ENCODE assay signal across 9 cellular contexts in the genomic region with DNA sequence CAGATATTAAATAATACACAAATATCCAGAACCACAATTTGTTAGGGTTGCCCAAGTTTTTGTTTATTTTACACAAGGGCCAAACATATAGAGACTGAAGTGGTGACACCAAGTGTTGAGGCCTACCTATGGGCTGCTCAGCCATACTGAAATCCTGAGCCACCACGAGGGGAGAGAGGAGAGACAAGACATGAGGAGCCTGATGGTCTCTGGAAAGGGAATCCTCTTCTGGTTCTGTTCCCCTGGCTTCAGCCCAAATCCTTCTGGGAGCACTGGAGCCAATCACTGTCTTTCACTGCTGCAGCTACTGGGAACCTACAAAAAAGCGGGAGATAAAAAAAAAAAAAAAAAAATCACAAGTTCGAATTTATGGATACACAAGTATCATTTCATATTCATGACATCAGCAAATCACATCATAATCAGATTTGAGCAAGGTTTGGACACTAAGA. TPM values are rescaled to one million over a fixed set of nuclear protein-coding genes. Genes with fewer than 3 reads are reported as not detected.
DNase-seq lines count a peak whose midpoint lies in the region; ATAC-seq and TF ChIP-seq lines count a peak whose summit lies in the region.
"Had no signal": no experiment of that assay in that cellular context is flagged by ENCODE, and none has a peak within 500 bp of the region (broad histone marks: within the 10 kb centered on the region; RNA-seq: fewer than 3 reads in every experiment).

No MANE protein-coding gene starts in this region.

- peak overlapping the region; percentile 64 to 93 for H4K8ac ChIP-seq in IMR-90 (ENCODE audit: low read depth in 2 of 2, low read length in 2 of 2)

- no peak for ATAC-seq in IMR-90 (ENCODE audit: low read depth)
- no peak for ATAC-seq in upper lobe of right lung
- ATAC-seq in HG02571 (IDR thresholded peaks at IDR 0.05; ENCODE audit: unreplicated experiment), result no peak

- H3K27me3 ChIP-seq in IMR-90 (ENCODE audit: control insufficient read depth, insufficient read depth, low read length) (no peaks in the 10 kb centered on the region), upper lobe of right lung (peaks cover 11% of the 10 kb centered on the region)

- peak overlapping the region; percentile 81 for H2AFZ ChIP-seq in IMR-90 (replicated peaks; ENCODE audit: low read length, poor library complexity)

- H3K4me1 ChIP-seq in IMR-90 (ENCODE audit: control insufficient read depth, insufficient read depth, low read length), result peaks cover 3% of the 10 kb centered on the region
- peaks cover 11% of the 10 kb centered on the region for H3K4me1 ChIP-seq in upper lobe of right lung

- BruUV-seq in IMR-90 (replicated peaks; lab: Mats Ljungman, UMichigan), result no TSS peak

- H3K9me1 ChIP-seq in IMR-90 (ENCODE audit: insufficient read depth, low read length), result 0 out of 2 replicates have a peak, but pooled peaks cover 3% of the 10 kb centered on the region

- TF ChIP-seq RAD21 in IMR-90 (IDR thresholded peaks at IDR 0.05; ENCODE audit: low read length), result no peak

- no peak overlapping the region for H2AK9ac ChIP-seq in IMR-90 (replicated peaks; ENCODE audit: low read depth, low read length, poor library complexity)

- H2AK5ac ChIP-seq in IMR-90 (ENCODE audit: low read depth, low read length), result peak overlapping the region; percentile 24; the same call in 1 of the 2 replicates

- TF ChIP-seq POLR2A in IMR-90 (IDR thresholded peaks at IDR 0.05; ENCODE audit: low read depth, low read length), result no peak

- H3K4me1 Mint-ChIP-seq in activated naive CD4-positive, alpha-beta T cell treated with anti-CD3 and anti-CD28 coated beads, Interleukin-2, amount 10 ng/mL, durations not matched to agents 7 days and 5 days, result peaks cover 60% of the 10 kb centered on the region

- CTCF ChIA-PET in IMR-90 (lab: Yijun Ruan, JAX), result no interaction called here
- CTCF ChIA-PET in activated naive CD4-positive, alpha-beta T cell treated with anti-CD3 and anti-CD28 coated beads, Interleukin-2, amount 10 ng/mL, durations not matched to agents 7 days and 5 days (lab: Charles Lee), result no interaction called here

- no peak overlapping the region for H3K4me2 ChIP-seq in IMR-90 (ENCODE audit: low read depth, low read length)

- peak overlapping the region; percentile 82 for H3K23ac ChIP-seq in IMR-90 (ENCODE audit: low read depth, low read length)

- peaks cover 6% of the 10 kb centered on the region for H3K36me3 Mint-ChIP-seq in activated naive CD4-positive, alpha-beta T cell treated with anti-CD3 and anti-CD28 coated beads, Interleukin-2, amount 10 ng/mL, durations not matched to agents 7 days and 5 days

- H3K9ac ChIP-seq in IMR-90 (ENCODE audit: low read depth, low read length), result no peak overlapping the region; the same call in 1 of the 2 replicates

- no peak overlapping the region for H2BK20ac ChIP-seq in IMR-90 (ENCODE audit: low read depth, low read length)

- no peak overlapping the region for H3K56ac ChIP-seq in IMR-90 (ENCODE audit: extremely low read depth, insufficient read depth, low read length)

- peak overlapping the region; percentile 8; the same call in 1 of the 2 replicates for H3K27ac ChIP-seq in IMR-90 (ENCODE audit: insufficient read depth, low read length)
- no peak overlapping the region for H3K27ac ChIP-seq in upper lobe of right lung

- H3K4ac ChIP-seq in IMR-90 (ENCODE audit: low read depth, low read length), result peak overlapping the region; percentile 65; the same call in 1 of the 2 replicates

- intact Hi-C loops in IMR-90 (cut with micrococcal nuclease) (loop anchor here (2.0 to 10.0 kb wide), 3 partner anchors 245 to 446 kb away; no protein-coding TSS in a partner anchor), upper lobe of right lung (cut with DNase I) (no loop called here)

- no peak overlapping the region for H3K27ac Mint-ChIP-seq in activated naive CD4-positive, alpha-beta T cell treated with anti-CD3 and anti-CD28 coated beads, Interleukin-2, amount 10 ng/mL, durations not matched to agents 7 days and 5 days

- H3K14ac ChIP-seq in IMR-90 (replicated peaks; ENCODE audit: low read depth, low read length), result peak overlapping the region; percentile 60

- peaks cover 0 to 3% of the 10 kb centered on the region in 2 experiments; a peak in 2 of 4 replicates for H3K79me1 ChIP-seq in IMR-90 (ENCODE audit: low read depth in 1 of 2, low read length in 2 of 2)

- H3K9me3 Mint-ChIP-seq in activated naive CD4-positive, alpha-beta T cell treated with anti-CD3 and anti-CD28 coated beads, Interleukin-2, amount 10 ng/mL, durations not matched to agents 7 days and 5 days, result no peaks in the 10 kb centered on the region

- no peak overlapping the region for H3K4me3 Mint-ChIP-seq in activated naive CD4-positive, alpha-beta T cell treated with anti-CD3 and anti-CD28 coated beads, Interleukin-2, amount 10 ng/mL, durations not matched to agents 7 days and 5 days

- WGBS in IMR-90 (ENCODE audit: extremely low coverage in 2 of 2, insufficient read length in 1 of 2), 2 experiments, result no CpG with 5 or more reads among the region's 3 CpGs

- DNase-seq in AG10803 (ENCODE audit: low read depth) (peak; percentile 64), IMR-90 (peak; percentile 54), astrocyte of the spinal cord (ENCODE audit: low read depth, low spot score) (peak; percentile 50), myocyte (ENCODE audit: low read depth) (peak; percentile 25), upper lobe of right lung (no peak)
- no peak for DNase-seq in activated naive CD4-positive, alpha-beta T cell treated with anti-CD3 and anti-CD28 coated beads, Interleukin-2, amount 10 ng/mL, durations not matched to agents 7 days and 5 days
- no peak for DNase-seq in NK-92 treated with Interleukin-12 subunit alpha and Interleukin-12 subunit beta, amount 100 ng/mL, for 24 hours (lab: John Stamatoyannopoulos, UW)
- DNase-seq: H7 had no signal

- dilution Hi-C loops in IMR-90 (cut with HindIII; ENCODE audit: low sequenced_read_pairs, unreplicated experiment), result no loop called here

- H4K20me1 ChIP-seq in IMR-90 (ENCODE audit: insufficient read depth, low read length), result no peaks in the 10 kb centered on the region

- H2BK15ac ChIP-seq in IMR-90 (ENCODE audit: low read depth, low read length), result peak overlapping the region; percentile 77; the same call in 2 of the 3 replicates

- POLR2A ChIA-PET in IMR-90 (lab: Charles Lee; ENCODE audit: unreplicated experiment), result interaction anchor here (0.6 kb wide), 1 partner anchor 219 kb away, joined by 4 read pairs; no protein-coding TSS in a partner anchor

- peak overlapping the region; percentile 61; the same call in 1 of the 2 replicates for H2BK120ac ChIP-seq in IMR-90 (ENCODE audit: low read depth, low read length)

- in situ Hi-C loops in IMR-90 (cut with MboI; ENCODE audit: low sequenced_read_pairs) (loop anchor here (25.0 kb wide), 3 partner anchors 789 to 1089 kb away; a partner anchor contains a TSS), astrocyte of the spinal cord (cut with HindIII; ENCODE audit: low sequenced_read_pairs) (no loop called here)

- peak overlapping the region; percentile 58; the same call in 1 of the 2 replicates for H3K18ac ChIP-seq in IMR-90 (ENCODE audit: low read depth, low read length)

- H2BK5ac ChIP-seq in IMR-90 (ENCODE audit: low read depth, low read length, poor library complexity, severe bottlenecking), result peak overlapping the region; percentile 93

- peaks cover 79% of the 10 kb centered on the region for H3K27me3 Mint-ChIP-seq in activated naive CD4-positive, alpha-beta T cell treated with anti-CD3 and anti-CD28 coated beads, Interleukin-2, amount 10 ng/mL, durations not matched to agents 7 days and 5 days

- H3K4me3 ChIP-seq in AG10803 (ENCODE audit: low read length) (no peak overlapping the region), IMR-90 (ENCODE audit: insufficient read depth, low read depth, low read length) (no peak overlapping the region), astrocyte of the spinal cord (ENCODE audit: low read depth, low read length) (no peak overlapping the region), upper lobe of right lung (no peak overlapping the region)

- H3K9me3 ChIP-seq in IMR-90 (ENCODE audit: control insufficient read depth, insufficient read depth, low read length) (no peaks in the 10 kb centered on the region), upper lobe of right lung (no peaks in the 10 kb centered on the region)

- TF ChIP-seq CTCF in AG10803 (conservative IDR thresholded peaks at IDR 0.05; ENCODE audit: low read length) (no peak), IMR-90 (conservative IDR thresholded peaks at IDR 0.05; ENCODE audit: low read depth, low read length) (no peak), astrocyte of the spinal cord (IDR thresholded peaks at IDR 0.05; ENCODE audit: low read depth, low read length) (no peak), upper lobe of right lung (IDR thresholded peaks at IDR 0.05) (no peak)

- H4K5ac ChIP-seq in IMR-90 (ENCODE audit: low read depth, low read length), result peak overlapping the region; percentile 61

- H3K36me3 ChIP-seq in IMR-90 (ENCODE audit: control insufficient read depth, insufficient read depth, low read length) (no peaks in the 10 kb centered on the region), upper lobe of right lung (no peaks in the 10 kb centered on the region)

- H4K91ac ChIP-seq in IMR-90 (ENCODE audit: insufficient read depth, low read depth, low read length), result peak overlapping the region; percentile 67

TF ChIP-seq in IMR-90, 13 proteins besides CTCF, POLR2A, EP300 and RAD21:
- no peak for TF ChIP-seq RFX5 (IDR thresholded peaks at IDR 0.05; ENCODE audit: low read depth, low read length)

RNA-seq across cellular contexts. Expression of a gene that starts 1.9 kb away (rescaled TPM):
- total RNA-seq in IMR-90 (2012; rRNA removed) (0.56 and 0.72 TPM in 2 replicates), myocyte (0.26 and 0.37 TPM in 2 replicates), upper lobe of right lung (0.69 TPM)
- polyA plus RNA-seq in IMR-90 (2012; rRNA removed), result 0.24 and 0.36 TPM in 2 replicates
- 0.16 and 0.42 TPM in 2 replicates for polyA plus RNA-seq in IMR-90 (2012; cell fraction: cytosol; rRNA removed)
- 0.36 and 2.0 TPM in 2 replicates for polyA plus RNA-seq in IMR-90 (2012; cell fraction: nucleus; rRNA removed; ENCODE audit: low replicate concordance)
- polyA plus RNA-seq in myocyte (2012), result 0.16 TPM

RNA-seq across cellular contexts. Expression of a gene that starts 10.4 kb away (rescaled TPM):
- total RNA-seq in IMR-90 (2012; rRNA removed), result 29.0 and 31.9 TPM in 2 replicates
- polyA plus RNA-seq in IMR-90 (2012; rRNA removed), result 22.5 and 23.9 TPM in 2 replicates
- polyA plus RNA-seq in IMR-90 (2012; cell fraction: cytosol; rRNA removed), result 7.2 and 17.6 TPM in 2 replicates
- 27.3 and 103 TPM in 2 replicates for polyA plus RNA-seq in IMR-90 (2012; cell fraction: nucleus; rRNA removed; ENCODE audit: low replicate concordance)
- 15.5 and 20.4 TPM in 2 replicates for total RNA-seq in myocyte
- 13.4 TPM for polyA plus RNA-seq in myocyte (2012)
- 60.6 TPM for total RNA-seq in upper lobe of right lung

Comparison
In these comparisons a context has a peak if more than half of its experiments do, and no peak if none do; other contexts are left out.
1. DNase-seq: peak in AG10803 (single experiment), IMR-90 (single experiment), astrocyte of the spinal cord (single experiment) and myocyte (single experiment); none in upper lobe of right lung (single experiment), activated naive CD4-positive, alpha-beta T cell treated with anti-CD3 and anti-CD28 coated beads, Interleukin-2, amount 10 ng/mL, durations not matched to agents 7 days and 5 days (single experiment) and NK-92 treated with Interleukin-12 subunit alpha and Interleukin-12 subunit beta, amount 100 ng/mL, for 24 hours (single experiment).